13 cellular contexts compared by ENCODE assay signal in the genomic region with DNA sequence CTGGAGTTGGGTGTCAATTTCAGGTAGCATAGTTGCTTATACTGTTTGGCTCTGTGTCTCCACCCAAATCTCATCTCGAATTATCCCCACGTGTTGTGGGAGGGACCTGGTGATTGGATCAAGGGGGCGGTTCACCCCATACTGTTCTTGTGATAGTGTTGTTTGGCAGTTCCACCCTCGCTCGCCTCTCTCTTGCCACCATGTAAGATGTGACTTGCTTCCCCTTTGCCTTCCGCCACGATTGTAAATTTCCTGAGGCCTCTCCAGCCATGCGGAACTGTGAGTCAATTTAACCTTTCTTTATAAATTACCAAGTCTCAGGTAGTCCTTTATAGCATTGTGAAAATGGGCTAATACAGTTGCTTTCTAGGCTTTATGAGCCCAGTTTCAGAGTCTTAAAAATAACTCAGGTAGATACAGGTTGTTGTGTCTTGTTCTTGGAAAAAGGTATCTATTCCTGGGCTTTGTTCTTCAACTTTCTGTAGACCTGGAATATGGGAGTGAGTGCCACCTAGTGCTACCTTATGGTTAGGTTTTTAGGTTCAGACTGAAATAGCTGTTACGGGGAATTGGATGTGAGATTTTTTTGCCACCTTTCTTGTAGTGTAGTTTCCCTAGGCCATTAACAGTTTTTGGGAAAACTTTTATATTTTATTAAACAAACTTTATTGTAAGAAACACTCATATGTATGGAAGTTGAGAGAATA. TPM values are rescaled to one million over a fixed set of nuclear protein-coding genes. Genes with fewer than 3 reads are reported as not detected.
DNase-seq lines count a peak whose midpoint lies in the region; ATAC-seq and TF ChIP-seq lines count a peak whose summit lies in the region.
"Had no signal": no experiment of that assay in that cellular context is flagged by ENCODE, and none has a peak within 500 bp of the region (broad histone marks: within the 10 kb centered on the region; RNA-seq: fewer than 3 reads in every experiment).

No MANE protein-coding gene starts in this region.

- H3K9me3 ChIP-seq in gastrocnemius medialis, result no peaks in the 10 kb centered on the region

- POLR2A ChIA-PET in HEK293T (lab: Yijun Ruan, JAX), result no interaction called here

- peaks cover 0 to 11% (median 6%) of the 10 kb centered on the region in 7 donors for H3K9me3 Mint-ChIP-seq in naive B cell
- H3K9me3 Mint-ChIP-seq: dendritic cell treated with granulocyte-macrophage colony-stimulating factor and Interleukin-4, amounts not matched to agents 40 ng/mL and 50 ng/mL, for 4 days had no signal

- peaks cover 4 to 11% (median 6%) of the 10 kb centered on the region in 3 donors for H3K4me1 Mint-ChIP-seq in naive B cell

- H3K27me3 ChIP-seq in gastrocnemius medialis, result no peaks in the 10 kb centered on the region

- H3K4me3 Mint-ChIP-seq in naive B cell, result peak overlapping the region in 1 of 8 donors; percentile 9
- H3K4me3 Mint-ChIP-seq: dendritic cell treated with granulocyte-macrophage colony-stimulating factor and Interleukin-4, amounts not matched to agents 40 ng/mL and 50 ng/mL, for 4 days had no signal

- peaks cover 28 to 29% of the 10 kb centered on the region in 2 donors for H3K36me3 Mint-ChIP-seq in naive B cell

- peaks cover 0 to 2% of the 10 kb centered on the region in 2 donors for H3K4me1 ChIP-seq in gastrocnemius medialis

- peak; percentile 27 for TF ChIP-seq CTCF in astrocyte of the spinal cord (IDR thresholded peaks at IDR 0.05; ENCODE audit: low read depth, low read length)
- peak in 2 of 5 experiments; percentile 16 to 29 for TF ChIP-seq CTCF in gastrocnemius medialis (IDR thresholded peaks at IDR 0.05 in 4 of 5, conservative IDR thresholded peaks at IDR 0.05 in 1 of 5)

- H3K27me3 Mint-ChIP-seq in naive B cell, result no peaks in the 10 kb centered on the region
- H3K27me3 Mint-ChIP-seq: dendritic cell treated with granulocyte-macrophage colony-stimulating factor and Interleukin-4, amounts not matched to agents 40 ng/mL and 50 ng/mL, for 4 days had no signal

- in situ Hi-C loops in astrocyte of the spinal cord (cut with HindIII; ENCODE audit: low sequenced_read_pairs) (no loop called here), gastrocnemius medialis (cut with MboI; ENCODE audit: low sequenced_read_pairs in 4 of 4) (loop anchor here in 2 of 4 donors (25.0 kb wide), 1 partner anchor 207 kb away; the partner anchor contains the start of gene ATP7A (in 2 of the 2))

- DNase-seq in NCI-H1694 treated with DMSO at 0.1 percent for 48 hours (lab: John Stamatoyannopoulos, UW) (peak; percentile 6), NCI-H1694 (lab: John Stamatoyannopoulos, UW) (no peak), HEK293T (ENCODE audit: extremely low spot score) (peak; percentile 25), astrocyte of the spinal cord (ENCODE audit: low read depth, low spot score) (no peak), naive B cell (no peak), DMS114 treated with DMSO at 0.1 percent for 48 hours (lab: John Stamatoyannopoulos, UW; ENCODE audit: unreplicated experiment) (no peak), gastrocnemius medialis (no peak)
- DNase-seq: activated CD4-positive, alpha-beta T cell treated with anti-CD3 and anti-CD28 coated beads for 48 hours; left cardiac atrium; NCI-H526 treated with DMSO at 0.1 percent for 48 hours; stimulated activated CD4-positive, alpha-beta T cell treated with anti-CD3 and anti-CD28 coated beads, Interleukin-2, amount 100 ng/mL, for 24 hours had no signal

- H3K36me3 ChIP-seq in gastrocnemius medialis, result peaks cover 0 to 61% of the 10 kb centered on the region in 2 donors

- ATAC-seq in naive B cell (ENCODE audit: low read depth in 2 of 2), result no peak
- no peak for ATAC-seq in gastrocnemius medialis
- ATAC-seq in GM18505 (IDR thresholded peaks at IDR 0.05; ENCODE audit: unreplicated experiment), result no peak
- ATAC-seq: left cardiac atrium had no signal

- peak overlapping the region in 5 of 6 donors; percentile 23 to 91 (median 38) for H3K27ac Mint-ChIP-seq in naive B cell
- H3K27ac Mint-ChIP-seq: dendritic cell treated with granulocyte-macrophage colony-stimulating factor and Interleukin-4, amounts not matched to agents 40 ng/mL and 50 ng/mL, for 4 days had no signal

- intact Hi-C loops in gastrocnemius medialis (cut with DNase I; ENCODE audit: low total_unique reads), result no loop called here

- TF ChIP-seq POLR2A in gastrocnemius medialis (IDR thresholded peaks at IDR 0.05) (no peak), GM18505 (IDR thresholded peaks at IDR 0.05; ENCODE audit: borderline replicate concordance, extremely low read depth, insufficient read depth, insufficient read length) (no peak)

- no peak overlapping the region for H3K4me3 ChIP-seq in astrocyte of the spinal cord (ENCODE audit: low read depth, low read length)
- no peak overlapping the region for H3K4me3 ChIP-seq in gastrocnemius medialis

- CTCF ChIA-PET in HEK293T (lab: Yijun Ruan, JAX), result no interaction called here

- H3K27ac ChIP-seq in gastrocnemius medialis, result no peak overlapping the region

TF ChIP-seq in HEK293T, 16 proteins besides CTCF, POLR2A, EP300 and RAD21:
- TF ChIP-seq NFRKB (IDR thresholded peaks at IDR 0.05) (no peak), TARDBP (IDR thresholded peaks at IDR 0.05) (no peak), PKNOX1 (IDR thresholded peaks at IDR 0.05) (no peak), SP1 (IDR thresholded peaks at IDR 0.05) (no peak), FOXM1 (IDR thresholded peaks at IDR 0.05; ENCODE audit: borderline replicate concordance) (no peak), HDGF (IDR thresholded peaks at IDR 0.05; ENCODE audit: borderline replicate concordance) (no peak), FOXK2 (IDR thresholded peaks at IDR 0.05) (no peak), CTBP1 (IDR thresholded peaks at IDR 0.05; ENCODE audit: borderline replicate concordance) (no peak), L3MBTL2 (conservative IDR thresholded peaks at IDR 0.05) (no peak), SUZ12 (IDR thresholded peaks at IDR 0.05) (no peak), ARNT (IDR thresholded peaks at IDR 0.05) (no peak), LEF1 (IDR thresholded peaks at IDR 0.05; ENCODE audit: borderline replicate concordance) (no peak)

RNA-seq across cellular contexts. Expression of gene PGK1, which starts 15.6 kb away (rescaled TPM):
- polyA plus RNA-seq in naive B cell (ENCODE audit: low read depth in 6 of 6), result 100 to 1,000 TPM; 325 to 587 (median 365) TPM
- total RNA-seq in gastrocnemius medialis, result 100 to 1,000 TPM; 220 to 392 (median 310) TPM

RNA-seq across cellular contexts. Expression of gene TAF9B, which starts 19.8 kb away (rescaled TPM):
- polyA plus RNA-seq in naive B cell (ENCODE audit: low read depth in 6 of 6), result 10 to 100 TPM in 5 of 6 donors, 1 to 10 TPM in 1; 9.2 to 19.2 (median 12.7) TPM
- total RNA-seq in gastrocnemius medialis, result 10 to 100 TPM; 16.3 to 24.0 (median 18.5) TPM

Comparison
In these comparisons a context has a peak if more than half of its experiments do, and no peak if none do; other contexts are left out.
1. DNase-seq: peak in NCI-H1694 treated with DMSO at 0.1 percent for 48 hours (single experiment) and HEK293T (single experiment); none in NCI-H1694 (single experiment), astrocyte of the spinal cord (single experiment), naive B cell (single experiment), DMS114 treated with DMSO at 0.1 percent for 48 hours (single experiment) and gastrocnemius medialis (0 of 2).